ENCODE assay signal across 10 cellular contexts in genomic region chr1:30887485-30888315, GRCh38. TPM values are rescaled to one million over a fixed set of nuclear protein-coding genes. Genes with fewer than 3 reads are reported as not detected.
DNase-seq lines count a peak whose midpoint lies in the region; ATAC-seq, FAIRE-seq and TF ChIP-seq lines count a peak whose summit lies in the region.
"Had no signal": no experiment of that assay in that cellular context is flagged by ENCODE, and none has a peak within 500 bp of the region (broad histone marks: within the 10 kb centered on the region; RNA-seq: fewer than 3 reads in every experiment).

No MANE protein-coding gene starts in this region.

- no peaks in the 10 kb centered on the region for H3K9me3 ChIP-seq in HUES64 (ENCODE audit: insufficient read depth, low read depth, low read length)
- H3K9me3 ChIP-seq in K562 (replicated peaks; ENCODE audit: control insufficient read depth, insufficient read depth, low read depth, low read length): no peaks in the 10 kb centered on the region; the same call in 1 of the 2 replicates
- no peaks in the 10 kb centered on the region for H3K9me3 ChIP-seq in hepatocyte (ENCODE audit: low read depth)
- no peaks in the 10 kb centered on the region for H3K9me3 ChIP-seq in tibial nerve

- 74% methylated on average over 10 of the region's 10 CpGs for WGBS in HUES64
- 55% methylated on average over 10 of the region's 10 CpGs for WGBS in K562 (ENCODE audit: insufficient coverage, low coverage, missing lambda C conversion rate)
- 68% methylated on average over 10 of the region's 10 CpGs for WGBS in hepatocyte (ENCODE audit: low lambda C conversion rate, missing lambda C conversion rate)
- WGBS in tibial nerve, 2 donors: 46 to 61% methylated on average over 10 of the region's 10 CpGs

- peak; percentile 44 for FAIRE-seq in K562 (lab: Jason Lieb, UNC)

- H3K27ac ChIP-seq in HUES64 (ENCODE audit: low read depth, low read length) (peak overlapping the region; percentile 45; the same call in 1 of the 2 replicates), K562 (ENCODE audit: extremely low read depth, low read depth, low read length) (peak overlapping the region; percentile 38; the same call in 2 of the 3 replicates), hepatocyte (peak overlapping the region; percentile 91), tibial nerve (peak overlapping the region; percentile 77 to 92 (median 84))
- H3K27ac ChIP-seq: foreskin keratinocyte had no signal

- ATAC-seq in K562: peak; percentile 83
- ATAC-seq: stimulated activated naive CD8-positive, alpha-beta T cell treated with anti-CD3 and anti-CD28 coated beads, Interleukin-15, Interleukin-2, amounts not matched to agents 100 U/mL and 50 U/mL, for 24 hours had no signal

- TF ChIP-seq EP300 in K562 (IDR thresholded peaks at IDR 0.05; ENCODE audit: low read length) (peak; percentile 53), tibial nerve (IDR thresholded peaks at IDR 0.05) (no peak)

- H3K79me2 ChIP-seq in K562 (ENCODE audit: control insufficient read depth, insufficient read depth, low read length): 0 out of 3 replicates have a peak, but pooled peaks cover 4% of the 10 kb centered on the region
- H3K79me2 ChIP-seq in hepatocyte: peaks cover 40% of the 10 kb centered on the region

- H3K9me1 ChIP-seq in K562 (ENCODE audit: control insufficient read depth, insufficient read depth, low read length): no peaks in the 10 kb centered on the region

- in situ Hi-C loops in K562 (cut with MboI): no loop called here

- no peak overlapping the region for H3K9ac ChIP-seq in HUES64 (ENCODE audit: low read depth, low read length)
- peak overlapping the region; percentile 43 to 85; a peak in 3 of 4 replicates for H3K9ac ChIP-seq in K562 (ENCODE audit: insufficient read depth in 1 of 2, low read depth in 2 of 2, low read length in 2 of 2)

- H3K4me1 ChIP-seq in HUES64 (ENCODE audit: insufficient read depth, low read length) (peaks cover 11% of the 10 kb centered on the region), K562 (replicated peaks in 1 of 2; ENCODE audit: control insufficient read depth in 2 of 2, insufficient read depth in 2 of 2, low read length in 2 of 2) (peaks cover 37 to 43% of the 10 kb centered on the region in 2 experiments), hepatocyte (ENCODE audit: insufficient read depth) (peaks cover 37% of the 10 kb centered on the region), tibial nerve (peaks cover 0 to 95% (median 33%) of the 10 kb centered on the region in 4 donors)
- H3K4me1 ChIP-seq: foreskin keratinocyte had no signal

- TF ChIP-seq CTCF in K562 (IDR thresholded peaks at IDR 0.05 in 2 of 3, conservative IDR thresholded peaks at IDR 0.05 in 1 of 3; ENCODE audit: insufficient read depth in 2 of 3, low read depth in 1 of 3, low read length in 3 of 3) (no peak), hepatocyte (IDR thresholded peaks at IDR 0.05; ENCODE audit: poor library complexity) (no peak), tibial nerve (IDR thresholded peaks at IDR 0.05) (no peak)

- CTCF ChIA-PET in K562 (lab: Yijun Ruan, JAX; ENCODE audit: low intra/inter-chr PET ratio): no interaction called here

- no peaks in the 10 kb centered on the region for H3K36me3 ChIP-seq in HUES64 (ENCODE audit: insufficient read depth, low read length)
- H3K36me3 ChIP-seq in K562 (ENCODE audit: control insufficient read depth, insufficient read depth, low read length): no peaks in the 10 kb centered on the region
- H3K36me3 ChIP-seq in hepatocyte (replicated peaks; ENCODE audit: insufficient read depth, low read depth): no peaks in the 10 kb centered on the region
- H3K36me3 ChIP-seq in tibial nerve: no peaks in the 10 kb centered on the region

- H4K20me1 ChIP-seq in K562 (replicated peaks; ENCODE audit: control insufficient read depth, insufficient read depth, low read length) (no peaks in the 10 kb centered on the region), hepatocyte (ENCODE audit: insufficient read depth, poor library complexity, severe bottlenecking) (no peaks in the 10 kb centered on the region)

- BruUV-seq in K562 (replicated peaks; lab: Mats Ljungman, UMichigan): no TSS peak

- TF ChIP-seq POLR2A in K562 (conservative IDR thresholded peaks at IDR 0.05) (no peak), tibial nerve (IDR thresholded peaks at IDR 0.05) (no peak)

- intact Hi-C loops in K562 (cut with micrococcal nuclease): no loop called here

- POLR2A ChIA-PET in K562 (lab: Yijun Ruan, JAX): interaction anchor here (0.5 to 1.7 kb wide), 8 partner anchors 8 to 1774 kb away, joined by 3 to 8 read pairs (median 3); no protein-coding TSS in a partner anchor

- TF ChIP-seq RAD21 in K562 (CRISPR knock-in tag; conservative IDR thresholded peaks at IDR 0.05 in 1 of 2, IDR thresholded peaks at IDR 0.05 in 1 of 2): peak; percentile 6 to 37; a peak in 2 of 4 replicates

- H3K4me3 ChIP-seq in HUES64 (ENCODE audit: low read length): no peak overlapping the region
- H3K4me3 ChIP-seq in K562: no peak overlapping the region
- no peak overlapping the region for H3K4me3 ChIP-seq in hepatocyte
- H3K4me3 ChIP-seq in tibial nerve: no peak overlapping the region

- H3K9me2 ChIP-seq in hepatocyte (replicated peaks; ENCODE audit: insufficient read depth): no peaks in the 10 kb centered on the region

- DNase-seq in K562 (ENCODE audit: extremely low read depth in 1 of 4, low spot score in 3 of 4) (peak in 1 of 4 experiments; percentile 42), hepatocyte (ENCODE audit: low spot score) (no peak), tibial nerve (ENCODE audit: low spot score in 2 of 2) (no peak), NCI-H146 treated with DMSO at 0.1 percent for 48 hours (lab: John Stamatoyannopoulos, UW; ENCODE audit: unreplicated experiment) (no peak), GOT3 (lab: John Stamatoyannopoulos, UW) (no peak)
- DNase-seq in stimulated activated CD4-positive, alpha-beta T cell treated with anti-CD3 and anti-CD28 coated beads, Interleukin-12 subunit alpha, Interleukin-12 subunit beta, amount 100 ng/mL, for 4 hours: no peak
- DNase-seq: foreskin keratinocyte; stimulated activated naive CD8-positive, alpha-beta T cell treated with anti-CD3 and anti-CD28 coated beads, Interleukin-15, Interleukin-2, amounts not matched to agents 100 U/mL and 50 U/mL, for 24 hours; T-helper 1 cell had no signal

- peak overlapping the region; percentile 49; the same call in 1 of the 2 replicates for H3K4me2 ChIP-seq in K562 (ENCODE audit: insufficient read depth, low read length)
- peak overlapping the region; percentile 48 for H3K4me2 ChIP-seq in hepatocyte

- H3K27me3 ChIP-seq in HUES64 (ENCODE audit: insufficient read depth, low read length): no peaks in the 10 kb centered on the region
- H3K27me3 ChIP-seq in K562 (ENCODE audit: control insufficient read depth in 2 of 2, insufficient read depth in 2 of 2, low read length in 2 of 2): no peaks in the 10 kb centered on the region
- no peaks in the 10 kb centered on the region for H3K27me3 ChIP-seq in hepatocyte
- no peaks in the 10 kb centered on the region for H3K27me3 ChIP-seq in tibial nerve

- H2AFZ ChIP-seq in K562 (ENCODE audit: low read depth, low read length) (peak overlapping the region; percentile 22; the same call in 1 of the 2 replicates), hepatocyte (no peak overlapping the region)

TF ChIP-seq in K562, 482 proteins besides CTCF, POLR2A, EP300 and RAD21 (continues in another document):
- TF ChIP-seq PTTG1 (tag; IDR thresholded peaks at IDR 0.05; ENCODE audit: low read depth) (no peak), PHB (CRISPR knock-in tag; IDR thresholded peaks at IDR 0.05) (no peak), LEF1 (IDR thresholded peaks at IDR 0.05) (peak; percentile 48; the same call in 1 of the 2 replicates)
- TF ChIP-seq, protein P1, sequence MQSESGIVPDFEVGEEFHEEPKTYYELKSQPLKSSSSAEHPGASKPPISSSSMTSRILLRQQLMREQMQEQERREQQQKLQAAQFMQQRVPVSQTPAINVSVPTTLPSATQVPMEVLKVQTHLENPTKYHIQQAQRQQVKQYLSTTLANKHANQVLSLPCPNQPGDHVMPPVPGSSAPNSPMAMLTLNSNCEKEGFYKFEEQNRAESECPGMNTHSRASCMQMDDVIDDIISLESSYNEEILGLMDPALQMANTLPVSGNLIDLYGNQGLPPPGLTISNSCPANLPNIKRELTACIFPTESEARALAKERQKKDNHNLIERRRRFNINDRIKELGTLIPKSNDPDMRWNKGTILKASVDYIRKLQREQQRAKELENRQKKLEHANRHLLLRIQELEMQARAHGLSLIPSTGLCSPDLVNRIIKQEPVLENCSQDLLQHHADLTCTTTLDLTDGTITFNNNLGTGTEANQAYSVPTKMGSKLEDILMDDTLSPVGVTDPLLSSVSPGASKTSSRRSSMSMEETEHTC (IDR thresholded peaks at IDR 0.05): no peak

RNA-seq across cellular contexts. Expression of gene SDC3, which starts 20.9 kb away (rescaled TPM):
- 33.0 TPM for polyA plus RNA-seq in HUES64 (2013, experiment 1 of 2)
- 58.1 TPM for polyA plus RNA-seq in HUES64 (2013, experiment 2 of 2)
- total RNA-seq in K562 (2011; cell fraction: chromatin; rRNA removed; ENCODE audit: low replicate concordance): 13.1 and 24.6 TPM in 2 replicates
- total RNA-seq in K562 (2011; cell fraction: nucleolus; rRNA removed): 24.0 and 32.2 TPM in 2 replicates
- total RNA-seq in K562 (2011; cell fraction: nucleoplasm; rRNA removed): 29.8 and 31.2 TPM in 2 replicates
- total RNA-seq in K562 (2014; rRNA removed) (12.1 and 20.7 TPM in 2 replicates), K562 (2014; rRNA removed; fragmentation: Illumina TruSeq; extraction: Trizol) (8.6 and 9.0 TPM in 2 replicates), K562 (2015; rRNA removed; fragmentation: Illumina TruSeq; extraction: Trizol) (17.6 and 18.3 TPM in 2 replicates), K562 (2021) (39.4 and 44.1 TPM in 2 replicates), hepatocyte (28.6 and 33.5 TPM in 2 replicates), tibial nerve (10 to 100 TPM; 47.1 to 78.9 (median 64.2) TPM)
- polyA plus RNA-seq in K562 (2011; rRNA removed) (6.5 and 8.9 TPM in 2 replicates), K562 (2014; fragmentation: Illumina TruSeq; extraction: Trizol) (30.5 and 39.3 TPM in 2 replicates), K562 (2014; fragmentation: Nextera tagmentation; extraction: Ambion mirVana) (under 1 TPM; 0.38 to 0.56 TPM), K562 (2014; rRNA removed) (20.4 and 24.5 TPM in 2 replicates), hepatocyte (51.0 and 60.0 TPM in 2 replicates)
- 8.4 and 12.2 TPM in 2 replicates for polyA plus RNA-seq in K562 (2011; cell fraction: cytosol; rRNA removed)
- polyA plus RNA-seq in K562 (2011; cell fraction: nucleus; rRNA removed): 15.0 and 19.6 TPM in 2 replicates
- polyA plus RNA-seq in K562 (2012): 39.4 and 99.6 TPM in 2 replicates
- 4.6 and 6.4 TPM in 2 replicates for polyA minus RNA-seq in K562 (2011; rRNA and poly(A)+ RNA removed)
- 12.1 and 19.4 TPM in 2 replicates for polyA minus RNA-seq in K562 (2011; cell fraction: cytosol; rRNA and poly(A)+ RNA removed)
- polyA minus RNA-seq in K562 (2011; cell fraction: nucleus; rRNA and poly(A)+ RNA removed): 3.4 and 3.8 TPM in 2 replicates

Comparison
In these comparisons a context has a peak if more than half of its experiments do, and no peak if none do; other contexts are left out.
1. H3K27ac ChIP-seq: peak in every context shown above with its lines; median percentile 91 in hepatocyte; 84 in tibial nerve; 45 in HUES64; 38 in K562.